In the genomic region with DNA sequence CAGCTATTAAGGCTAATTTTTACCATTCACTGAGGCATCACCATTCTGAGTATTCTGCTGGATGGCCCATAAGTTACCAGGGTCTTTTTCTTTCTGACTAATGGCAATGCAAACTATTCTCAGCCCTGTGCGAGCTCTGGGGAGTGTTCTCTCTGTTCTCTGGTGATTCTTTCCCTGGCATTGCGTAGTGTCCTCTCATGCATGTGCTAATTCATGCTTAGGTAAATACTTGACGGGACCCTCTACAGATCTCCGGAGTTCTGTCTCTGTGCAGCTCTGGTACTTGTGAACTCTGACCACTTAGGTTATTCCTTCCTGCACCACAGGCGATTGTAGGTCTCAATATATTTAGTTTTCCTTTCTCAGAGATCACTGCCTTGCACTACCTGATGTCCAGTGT, we compare ENCODE assay signal across 26 cellular contexts. TPM values are rescaled to one million over a fixed set of nuclear protein-coding genes. Genes with fewer than 3 reads are reported as not detected.
DNase-seq lines count a peak whose midpoint lies in the region; ATAC-seq, FAIRE-seq and TF ChIP-seq lines count a peak whose summit lies in the region.
"Had no signal": no experiment of that assay in that cellular context is flagged by ENCODE, and none has a peak within 500 bp of the region (broad histone marks: within the 10 kb centered on the region; RNA-seq: fewer than 3 reads in every experiment).

No MANE protein-coding gene starts in this region.

- H2AFZ ChIP-seq in GM12878 (ENCODE audit: control insufficient read depth, low read depth, low read length) (no peak overlapping the region), neuronal stem cell (ENCODE audit: low read length) (no peak overlapping the region)
- H2AFZ ChIP-seq: parathyroid adenoma had no signal

- H3K9ac ChIP-seq in GM12878 (ENCODE audit: control insufficient read depth, insufficient read depth, low read length) (no peak overlapping the region), neuronal stem cell (ENCODE audit: low read depth, low read length, poor library complexity) (no peak overlapping the region)
- H3K9ac ChIP-seq: parathyroid adenoma, SK-N-SH had no signal

- no peak overlapping the region for H3K4me3 ChIP-seq in GM12878
- no peak overlapping the region for H3K4me3 ChIP-seq in neuronal stem cell (ENCODE audit: low read length in 2 of 2)
- H3K4me3 ChIP-seq: body of pancreas, coronary artery, heart left ventricle, Peyer's patch, transverse colon had no signal

- peaks cover 5% of the 10 kb centered on the region for H3K79me1 ChIP-seq in neuronal stem cell (ENCODE audit: low read depth, low read length)

- H3K4me1 ChIP-seq in GM12878 (ENCODE audit: control insufficient read depth, insufficient read depth, low read length) (peaks cover 26% of the 10 kb centered on the region), neuronal stem cell (ENCODE audit: control insufficient read depth in 2 of 2, insufficient read depth in 1 of 2, low read depth in 1 of 2, low read length in 2 of 2) (peaks cover 0 to 18% of the 10 kb centered on the region in 2 donors)
- H3K4me1 ChIP-seq: body of pancreas had no signal

- no peak overlapping the region for H2BK12ac ChIP-seq in neuronal stem cell (ENCODE audit: low read length)

- H2BK15ac ChIP-seq in neuronal stem cell (ENCODE audit: low read length): no peak overlapping the region

- SMC1A ChIA-PET in GM12878 (lab: Charles Lee; ENCODE audit: uncharacterized antibody, unreplicated experiment): interaction anchor here (0.9 to 2.2 kb wide), 7 partner anchors 9 to 250 kb away, joined by 3 to 14 read pairs (median 6); no protein-coding TSS in a partner anchor

- no peak overlapping the region for H3K4ac ChIP-seq in neuronal stem cell (ENCODE audit: low read length)

- H2BK5ac ChIP-seq in neuronal stem cell (ENCODE audit: low read length): no peak overlapping the region

- no peak for TF ChIP-seq RAD21 in GM12878 (IDR thresholded peaks at IDR 0.05; ENCODE audit: insufficient read depth, low read depth, low read length)

- intact Hi-C loops in GM12878 (cut with micrococcal nuclease; ENCODE audit: unreplicated experiment): no loop called here

- 86% methylated on average over 5 of the region's 5 CpGs for whole genome bisulfite sequencing in GM12878 (ENCODE audit: insufficient coverage, insufficient replicate concordance, low lambda C conversion rate, missing lambda C conversion rate)
- no CpG with 5 or more reads among the region's 5 CpGs for WGBS in neuronal stem cell (ENCODE audit: extremely low coverage in 2 of 2, insufficient read length in 2 of 2, insufficient replicate concordance in 1 of 2), 2 donors

- POLR2A ChIA-PET in GM12878 (lab: Charles Lee): interaction anchor here (1.1 to 1.8 kb wide), 2 partner anchors 9 to 19 kb away, joined by 4 to 7 read pairs; no protein-coding TSS in a partner anchor

- no TSS peak for BruUV-seq in GM12878 (replicated peaks; lab: Mats Ljungman, UMichigan)

- TF ChIP-seq EP300 in GM12878 (IDR thresholded peaks at IDR 0.05; ENCODE audit: borderline replicate concordance in 1 of 2, control insufficient read depth in 1 of 2, low read depth in 2 of 2, low read length in 2 of 2): no peak

- peaks cover 6% of the 10 kb centered on the region; the same call in 1 of the 2 replicates for H4K20me1 ChIP-seq in GM12878 (ENCODE audit: control insufficient read depth, insufficient read depth)

- H2AK5ac ChIP-seq in neuronal stem cell (ENCODE audit: low read depth, low read length): no peak overlapping the region

- no peak for TF ChIP-seq CTCF in GM12878 (IDR thresholded peaks at IDR 0.05 in 2 of 3, conservative IDR thresholded peaks at IDR 0.05 in 1 of 3; ENCODE audit: control insufficient read depth in 2 of 3, extremely low read depth in 1 of 3, insufficient read depth in 1 of 3, low read depth in 3 of 3, low read length in 3 of 3)

- RAD21 ChIA-PET in GM12878 (lab: Charles Lee; ENCODE audit: unreplicated experiment): interaction anchor here (0.9 to 1.3 kb wide), 5 partner anchors 9 to 32 kb away, joined by 3 to 5 read pairs (median 3); no protein-coding TSS in a partner anchor

- H3K27me3 ChIP-seq in GM12878 (replicated peaks in 1 of 2; ENCODE audit: control insufficient read depth in 2 of 2, insufficient read depth in 2 of 2, low read length in 1 of 2) (no peaks in the 10 kb centered on the region), neuronal stem cell (ENCODE audit: control insufficient read depth in 3 of 3, insufficient read depth in 3 of 3, low read depth in 1 of 3, low read length in 3 of 3) (no peaks in the 10 kb centered on the region)
- H3K27me3 ChIP-seq: body of pancreas, heart left ventricle, Peyer's patch, transverse colon had no signal

- H3K14ac ChIP-seq in neuronal stem cell (ENCODE audit: low read length): no peak overlapping the region

- H2BK120ac ChIP-seq in neuronal stem cell (ENCODE audit: low read depth, low read length): no peak overlapping the region

- in situ Hi-C loops in GM12878 (cut with MboI): no loop called here

- no peak for FAIRE-seq in GM12878 (lab: Jason Lieb, UNC)
- FAIRE-seq: endothelial cell of umbilical vein had no signal

- CTCF ChIA-PET in GM12878 (lab: Yijun Ruan, JAX): interaction anchor here (1.0 to 2.2 kb wide), 5 partner anchors 9 to 157 kb away, joined by 4 to 7 read pairs (median 4); no protein-coding TSS in a partner anchor

- DNase-seq in DMS79 treated with DMSO at 0.1 percent for 48 hours (lab: John Stamatoyannopoulos, UW): peak; percentile 11
- DNase-seq in DMS79 (lab: John Stamatoyannopoulos, UW): no peak
- DNase-seq in NCI-H187 treated with DMSO at 0.1 percent for 48 hours (lab: John Stamatoyannopoulos, UW): peak; percentile 11
- no peak for DNase-seq in GM12878 (ENCODE audit: low read depth, low spot score)
- peak; percentile 31 for DNase-seq in neuronal stem cell (ENCODE audit: low spot score)
- no peak for DNase-seq in left lobe of liver (ENCODE audit: low spot score)
- DNase-seq in DMS153 treated with DMSO at 0.1 percent for 48 hours (lab: John Stamatoyannopoulos, UW; ENCODE audit: unreplicated experiment): no peak
- DNase-seq: 8988T; activated naive CD8-positive, alpha-beta T cell treated with anti-CD3 and anti-CD28 coated beads for 36 hours; body of pancreas; COR-L47; GOT3; heart left ventricle; immature natural killer cell; naive thymus-derived CD4-positive, alpha-beta T cell; NCI-H146; NCI-H69; Peyer's patch; SK-N-SH; stimulated activated CD4-positive, alpha-beta T cell treated with anti-CD3 and anti-CD28 coated beads, Interleukin-2, amount 100 ng/mL, for 24 hours; stimulated activated naive CD8-positive, alpha-beta T cell treated with anti-CD3 and anti-CD28 coated beads, Interleukin-15, Interleukin-2, amounts not matched to agents 100 U/mL and 50 U/mL, for 24 hours; transverse colon had no signal

- TF ChIP-seq POLR2A in GM12878 (IDR thresholded peaks at IDR 0.05; ENCODE audit: low read depth, low read length): no peak

- peaks cover 90% of the 10 kb centered on the region for H3K79me2 ChIP-seq in GM12878 (ENCODE audit: control insufficient read depth, insufficient read depth, low read length)

- no peak overlapping the region for H3K4me2 ChIP-seq in GM12878 (ENCODE audit: control insufficient read depth, insufficient read depth)
- no peak overlapping the region for H3K4me2 ChIP-seq in neuronal stem cell (ENCODE audit: insufficient read depth, low read length, poor library complexity, severe bottlenecking)
- H3K4me2 ChIP-seq: SK-N-SH had no signal

- H3K18ac ChIP-seq in neuronal stem cell (ENCODE audit: low read length): no peak overlapping the region

- no peak overlapping the region for H4K91ac ChIP-seq in neuronal stem cell (ENCODE audit: low read depth, low read length, poor library complexity)

- no peak overlapping the region for H3K23ac ChIP-seq in neuronal stem cell (ENCODE audit: low read depth, low read length, poor library complexity)

- ATAC-seq in GM12878 (no peak), left lobe of liver (no peak), GM18870 (IDR thresholded peaks at IDR 0.05; ENCODE audit: unreplicated experiment) (no peak)
- ATAC-seq: body of pancreas; naive thymus-derived CD4-positive, alpha-beta T cell; stimulated activated naive CD8-positive, alpha-beta T cell treated with anti-CD3 and anti-CD28 coated beads, Interleukin-15, Interleukin-2, amounts not matched to agents 100 U/mL and 50 U/mL, for 24 hours had no signal

- H3K27ac ChIP-seq in GM12878 (ENCODE audit: control insufficient read depth, insufficient read depth) (no peak overlapping the region), neuronal stem cell (replicated peaks; ENCODE audit: low read length) (peak overlapping the region; percentile 2)
- H3K27ac ChIP-seq: body of pancreas, coronary artery, heart left ventricle, parathyroid adenoma, Peyer's patch, transverse colon had no signal

- H3K36me3 ChIP-seq in GM12878 (ENCODE audit: control insufficient read depth in 2 of 2, insufficient read depth in 2 of 2, low read length in 1 of 2) (peaks cover 0 to 8% of the 10 kb centered on the region in 2 experiments), neuronal stem cell (replicated peaks in 1 of 2; ENCODE audit: control insufficient read depth in 2 of 2, insufficient read depth in 2 of 2, low read length in 2 of 2) (peaks cover 0 to 3% of the 10 kb centered on the region in 2 donors)
- H3K36me3 ChIP-seq: heart left ventricle, Peyer's patch, transverse colon had no signal

- no peak overlapping the region for H4K8ac ChIP-seq in neuronal stem cell (ENCODE audit: low read depth, low read length)

- H3K9me3 ChIP-seq in GM12878 (replicated peaks; ENCODE audit: control insufficient read depth, insufficient read depth, low read length) (no peaks in the 10 kb centered on the region), neuronal stem cell (replicated peaks in 1 of 2; ENCODE audit: control insufficient read depth in 2 of 2, insufficient read depth in 1 of 2, low read depth in 1 of 2, low read length in 2 of 2) (no peaks in the 10 kb centered on the region)
- H3K9me3 ChIP-seq: body of pancreas, heart left ventricle, Peyer's patch, SK-N-SH, transverse colon had no signal

RNA-seq across cellular contexts. Expression of a gene that starts 34.8 kb away (rescaled TPM):
- 149 and 156 TPM in 2 replicates for total RNA-seq in GM12878 (2013; cell fraction: nucleolus; rRNA removed)
- total RNA-seq in GM12878 (2014; rRNA removed) (110 and 129 TPM in 2 replicates), GM12878 (2014; rRNA removed; fragmentation: Illumina TruSeq; extraction: Trizol) (230 and 236 TPM in 2 replicates), GM12878 (2021) (162 and 167 TPM in 2 replicates), left lobe of liver (17.5 TPM)
- 122 TPM for polyA plus RNA-seq in GM12878 (2011; ENCODE audit: low read depth)
- polyA plus RNA-seq in GM12878 (2011; rRNA removed) (425 and 698 TPM in 2 replicates), GM12878 (2014; fragmentation: Illumina TruSeq; extraction: Trizol) (282 and 450 TPM in 2 replicates), GM12878 (2014; fragmentation: Nextera tagmentation; extraction: Ambion mirVana) (100 to 1,000 TPM; 113 to 128 TPM), GM12878 (2014; rRNA removed) (159 and 202 TPM in 2 replicates), GM12878 (2016; fragmentation: Nextera tagmentation; extraction: Ambion mirVana) (10 to 100 TPM; 18.7 to 21.8 TPM)
- polyA plus RNA-seq in GM12878 (2011; cell fraction: cytosol; rRNA removed): 160 and 172 TPM in 2 replicates
- 186 and 224 TPM in 2 replicates for polyA plus RNA-seq in GM12878 (2011; cell fraction: nucleus; rRNA removed)
- 192 and 242 TPM in 2 replicates for polyA plus RNA-seq in GM12878 (2012)
- 126 and 154 TPM in 2 replicates for polyA minus RNA-seq in GM12878 (2011; rRNA and poly(A)+ RNA removed)
- polyA minus RNA-seq in GM12878 (2011; cell fraction: cytosol; rRNA and poly(A)+ RNA removed): 57.1 and 82.3 TPM in 2 replicates
- 84.7 and 98.8 TPM in 2 replicates for polyA minus RNA-seq in GM12878 (2011; cell fraction: nucleus; rRNA and poly(A)+ RNA removed)
- 320 TPM for polyA plus RNA-seq in neuronal stem cell (2013, experiment 1 of 2)
- 317 TPM for polyA plus RNA-seq in neuronal stem cell (2013, experiment 2 of 2)

Comparison
In these comparisons a context has a peak if more than half of its experiments do, and no peak if none do; other contexts are left out.
1. DNase-seq: peak in DMS79 treated with DMSO at 0.1 percent for 48 hours (single experiment), NCI-H187 treated with DMSO at 0.1 percent for 48 hours (single experiment) and neuronal stem cell (single experiment); none in DMS79 (single experiment), GM12878 (single experiment), left lobe of liver (single experiment) and DMS153 treated with DMSO at 0.1 percent for 48 hours (single experiment).